ENCODE assay signal across 1 cellular context in genomic region chr2:37776487-37776886, GRCh38.
TF ChIP-seq lines count a peak whose summit lies in the region.

No MANE protein-coding gene starts in this region.

TF ChIP-seq in SK-N-SH, 30 proteins besides CTCF, POLR2A, EP300 and RAD21 (continued from another document):
- TF ChIP-seq MAX (IDR thresholded peaks at IDR 0.05; ENCODE audit: low read depth) (peak; percentile 82), SIN3A (IDR thresholded peaks at IDR 0.05; ENCODE audit: borderline replicate concordance, low read depth, low read length) (peak; percentile 82; the same call in 1 of the 2 replicates), IRF3 (IDR thresholded peaks at IDR 0.05; ENCODE audit: low read depth, low read length) (no peak), POLR2AphosphoS5 (IDR thresholded peaks at IDR 0.05; ENCODE audit: low read depth, low read length) (peak; percentile 56; the same call in 1 of the 2 replicates), FOXM1 (IDR thresholded peaks at IDR 0.05; ENCODE audit: low read depth) (peak; percentile 84; the same call in 1 of the 2 replicates), RXRA (IDR thresholded peaks at IDR 0.05; ENCODE audit: borderline replicate concordance, low read depth) (peak; percentile 87)
